ENCODE assay signal across 1 cellular context in genomic region chr1:226994357-226995063, GRCh38.
TF ChIP-seq lines count a peak whose summit lies in the region.

No MANE protein-coding gene starts in this region.

TF ChIP-seq in HepG2, 621 proteins besides CTCF, POLR2A, EP300 and RAD21 (continued from another document):
- TF ChIP-seq ZNF687 (CRISPR knock-in tag; IDR thresholded peaks at IDR 0.05): peak; percentile 58; the same call in 1 of the 2 replicates
- peak; percentile 12; the same call in 1 of the 2 replicates for TF ChIP-seq ZFX (CRISPR knock-in tag; IDR thresholded peaks at IDR 0.05; ENCODE audit: low read depth)
- TF ChIP-seq SSRP1 (CRISPR knock-in tag; IDR thresholded peaks at IDR 0.05): no peak
- TF ChIP-seq KDM2A (CRISPR knock-in tag; IDR thresholded peaks at IDR 0.05; ENCODE audit: borderline replicate concordance, low read depth): no peak
- no peak for TF ChIP-seq FOXK2 (IDR thresholded peaks at IDR 0.05)
- no peak for TF ChIP-seq ZNF414 (CRISPR knock-in tag; IDR thresholded peaks at IDR 0.05)
- no peak for TF ChIP-seq ZNF775 (CRISPR knock-in tag; IDR thresholded peaks at IDR 0.05; ENCODE audit: borderline replicate concordance)
- TF ChIP-seq KAT8 (CRISPR knock-in tag; IDR thresholded peaks at IDR 0.05): no peak
- peak; percentile 65; the same call in 1 of the 2 replicates for TF ChIP-seq ZMYM4 (CRISPR knock-in tag; IDR thresholded peaks at IDR 0.05)
- TF ChIP-seq, protein P1, sequence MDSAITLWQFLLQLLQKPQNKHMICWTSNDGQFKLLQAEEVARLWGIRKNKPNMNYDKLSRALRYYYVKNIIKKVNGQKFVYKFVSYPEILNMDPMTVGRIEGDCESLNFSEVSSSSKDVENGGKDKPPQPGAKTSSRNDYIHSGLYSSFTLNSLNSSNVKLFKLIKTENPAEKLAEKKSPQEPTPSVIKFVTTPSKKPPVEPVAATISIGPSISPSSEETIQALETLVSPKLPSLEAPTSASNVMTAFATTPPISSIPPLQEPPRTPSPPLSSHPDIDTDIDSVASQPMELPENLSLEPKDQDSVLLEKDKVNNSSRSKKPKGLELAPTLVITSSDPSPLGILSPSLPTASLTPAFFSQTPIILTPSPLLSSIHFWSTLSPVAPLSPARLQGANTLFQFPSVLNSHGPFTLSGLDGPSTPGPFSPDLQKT (CRISPR knock-in tag; IDR thresholded peaks at IDR 0.05; ENCODE audit: borderline replicate concordance): no peak
- TF ChIP-seq ZNF83 (CRISPR knock-in tag; IDR thresholded peaks at IDR 0.05; ENCODE audit: borderline replicate concordance): no peak
- no peak for TF ChIP-seq ZFP90 (CRISPR knock-in tag; IDR thresholded peaks at IDR 0.05; ENCODE audit: borderline replicate concordance)
- TF ChIP-seq PHF5A (CRISPR knock-in tag; IDR thresholded peaks at IDR 0.05; ENCODE audit: low read depth, unreplicated experiment): no peak
- TF ChIP-seq MIXL1 (CRISPR knock-in tag; IDR thresholded peaks at IDR 0.05): peak; percentile 42; the same call in 1 of the 2 replicates
- TF ChIP-seq HDAC2 (CRISPR knock-in tag; IDR thresholded peaks at IDR 0.05): 0 out of 2 replicates have a peak, but pooled peaks have one; percentile 27
- TF ChIP-seq, protein P2, sequence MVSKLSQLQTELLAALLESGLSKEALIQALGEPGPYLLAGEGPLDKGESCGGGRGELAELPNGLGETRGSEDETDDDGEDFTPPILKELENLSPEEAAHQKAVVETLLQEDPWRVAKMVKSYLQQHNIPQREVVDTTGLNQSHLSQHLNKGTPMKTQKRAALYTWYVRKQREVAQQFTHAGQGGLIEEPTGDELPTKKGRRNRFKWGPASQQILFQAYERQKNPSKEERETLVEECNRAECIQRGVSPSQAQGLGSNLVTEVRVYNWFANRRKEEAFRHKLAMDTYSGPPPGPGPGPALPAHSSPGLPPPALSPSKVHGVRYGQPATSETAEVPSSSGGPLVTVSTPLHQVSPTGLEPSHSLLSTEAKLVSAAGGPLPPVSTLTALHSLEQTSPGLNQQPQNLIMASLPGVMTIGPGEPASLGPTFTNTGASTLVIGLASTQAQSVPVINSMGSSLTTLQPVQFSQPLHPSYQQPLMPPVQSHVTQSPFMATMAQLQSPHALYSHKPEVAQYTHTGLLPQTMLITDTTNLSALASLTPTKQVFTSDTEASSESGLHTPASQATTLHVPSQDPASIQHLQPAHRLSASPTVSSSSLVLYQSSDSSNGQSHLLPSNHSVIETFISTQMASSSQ (IDR thresholded peaks at IDR 0.05; ENCODE audit: low read depth): peak; percentile 68; the same call in 1 of the 2 replicates
- TF ChIP-seq, protein P2 (CRISPR knock-in tag; IDR thresholded peaks at IDR 0.05; ENCODE audit: borderline replicate concordance): peak; percentile 11; the same call in 1 of the 2 replicates
- no peak for TF ChIP-seq ZNF30 (CRISPR knock-in tag; IDR thresholded peaks at IDR 0.05)
- TF ChIP-seq TERF1 (CRISPR knock-in tag; IDR thresholded peaks at IDR 0.05): no peak
- TF ChIP-seq SIX4 (CRISPR knock-in tag; IDR thresholded peaks at IDR 0.05): peak; percentile 90
- no peak for TF ChIP-seq SP5 (CRISPR knock-in tag; IDR thresholded peaks at IDR 0.05; ENCODE audit: borderline replicate concordance, low read depth)
- TF ChIP-seq SIN3B (IDR thresholded peaks at IDR 0.05; ENCODE audit: low read length): no peak
- no peak for TF ChIP-seq FOXP1 (IDR thresholded peaks at IDR 0.05)
- no peak for TF ChIP-seq FOXP1 (CRISPR knock-in tag; IDR thresholded peaks at IDR 0.05)
- 0 out of 2 replicates have a peak, but pooled peaks have one; percentile 6 for TF ChIP-seq POLR2AphosphoS5 (IDR thresholded peaks at IDR 0.05; ENCODE audit: low read depth, low read length)
- no peak for TF ChIP-seq ZSCAN20 (CRISPR knock-in tag; IDR thresholded peaks at IDR 0.05; ENCODE audit: borderline replicate concordance)
- peak; percentile 15; the same call in 1 of the 2 replicates for TF ChIP-seq ZBTB38 (CRISPR knock-in tag; IDR thresholded peaks at IDR 0.05)
